ENCODE assay signal across 8 cellular contexts in the genomic region with DNA sequence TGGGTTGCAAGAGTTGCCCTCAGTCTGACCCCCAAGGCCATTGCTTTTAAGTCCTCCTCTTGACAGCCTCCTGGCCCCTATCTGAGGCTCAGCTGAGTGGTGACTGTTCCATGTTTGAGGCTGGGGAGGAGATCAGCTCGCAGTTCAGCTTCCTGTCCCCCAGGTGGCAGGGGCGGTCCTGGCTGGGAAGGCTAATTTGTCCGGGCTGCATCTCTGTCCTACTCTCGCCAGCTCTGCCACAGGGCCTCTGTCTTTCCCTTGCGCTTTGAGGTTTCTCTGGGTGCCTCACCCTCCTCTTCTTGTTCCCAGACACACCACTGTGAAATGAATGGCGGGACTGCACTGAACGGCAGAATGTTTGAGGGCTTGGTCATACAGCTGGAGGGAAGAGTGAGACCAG.
DNase-seq lines count a peak whose midpoint lies in the region; ATAC-seq and TF ChIP-seq lines count a peak whose summit lies in the region.

No MANE protein-coding gene starts in this region.

- POLR2A ChIA-PET in HEK293 (lab: Yijun Ruan, JAX) = interaction anchor here (1.1 kb wide), 1 partner anchor 47 kb away, joined by 5 read pairs; no protein-coding TSS in a partner anchor
- POLR2A ChIA-PET in CD8-positive, alpha-beta memory T cell (lab: Charles Lee) = no interaction called here
- POLR2A ChIA-PET in CD8-positive, alpha-beta T cell (lab: Charles Lee) = no interaction called here

- intact Hi-C loops in CD8-positive, alpha-beta T cell (cut with DNase I, micrococcal nuclease) = no loop called here

- H3K27ac ChIP-seq in HEK293 (ENCODE audit: extremely low read depth, low read depth, low read length) = no peak overlapping the region
- no peak overlapping the region for H3K27ac ChIP-seq in CD8-positive, alpha-beta memory T cell (ENCODE audit: low read depth, low read length)
- H3K27ac ChIP-seq in CD8-positive, alpha-beta T cell (ENCODE audit: low read depth, low read length) = no peak overlapping the region

- H3K27ac Mint-ChIP-seq in CD8-positive, alpha-beta memory T cell = peak overlapping the region in 1 of 8 donors; percentile 13
- no peak overlapping the region for H3K27ac Mint-ChIP-seq in CD8-positive, alpha-beta T cell

- H3K36me3 ChIP-seq in HEK293 (ENCODE audit: control insufficient read depth in 2 of 2, insufficient read depth in 1 of 2, low read length in 2 of 2) = no peaks in the 10 kb centered on the region
- no peaks in the 10 kb centered on the region for H3K36me3 ChIP-seq in CD8-positive, alpha-beta memory T cell (ENCODE audit: insufficient read depth, low read length)
- no peaks in the 10 kb centered on the region for H3K36me3 ChIP-seq in CD8-positive, alpha-beta T cell (ENCODE audit: insufficient read depth, low read length)

- no peaks in the 10 kb centered on the region for H3K9me3 Mint-ChIP-seq in CD8-positive, alpha-beta memory T cell
- H3K9me3 Mint-ChIP-seq in CD8-positive, alpha-beta T cell = no peaks in the 10 kb centered on the region

- H3K27me3 ChIP-seq in CD8-positive, alpha-beta memory T cell (ENCODE audit: insufficient read depth, low read length, poor library complexity, severe bottlenecking) = no peaks in the 10 kb centered on the region
- H3K27me3 ChIP-seq in CD8-positive, alpha-beta T cell (ENCODE audit: insufficient read depth, low read length) = no peaks in the 10 kb centered on the region

- TF ChIP-seq CTCF in HEK293 (tag by site-specific recombination; IDR thresholded peaks at IDR 0.05) (peak; percentile 84), epithelial cell of esophagus (IDR thresholded peaks at IDR 0.05; ENCODE audit: insufficient read depth, low read depth, low read length, missing control alignments) (peak; percentile 71)
- no peak for TF ChIP-seq CTCF in CD8-positive, alpha-beta T cell (IDR thresholded peaks at IDR 0.05)

- H3K36me3 Mint-ChIP-seq in CD8-positive, alpha-beta memory T cell = no peaks in the 10 kb centered on the region
- no peaks in the 10 kb centered on the region for H3K36me3 Mint-ChIP-seq in CD8-positive, alpha-beta T cell

- DNase-seq in COLO668 (lab: John Stamatoyannopoulos, UW; ENCODE audit: unreplicated experiment) (peak; percentile 82), NOMO-1 treated with dmso at 0.1 percent for 144 hours (lab: John Stamatoyannopoulos, UW; ENCODE audit: unreplicated experiment) (peak; percentile 7), epithelial cell of esophagus (ENCODE audit: low read depth) (peak; percentile 69), skeletal muscle cell (ENCODE audit: low read depth) (peak; percentile 18), NCI-H226 (no peak)
- DNase-seq in CD8-positive, alpha-beta memory T cell = no peak
- no peak for DNase-seq in CD8-positive, alpha-beta T cell

- H3K4me3 ChIP-seq in HEK293 (ENCODE audit: low read depth, low read length) (no peak overlapping the region), epithelial cell of esophagus (ENCODE audit: low read length) (no peak overlapping the region), skeletal muscle cell (ENCODE audit: low read depth, low read length) (no peak overlapping the region)
- no peak overlapping the region for H3K4me3 ChIP-seq in CD8-positive, alpha-beta memory T cell (ENCODE audit: low read length)
- H3K4me3 ChIP-seq in CD8-positive, alpha-beta T cell (ENCODE audit: low read depth, low read length) = no peak overlapping the region

- H3K9me3 ChIP-seq in HEK293 (ENCODE audit: control insufficient read depth, insufficient read depth, low read depth, low read length) = no peaks in the 10 kb centered on the region
- no peaks in the 10 kb centered on the region for H3K9me3 ChIP-seq in CD8-positive, alpha-beta memory T cell (ENCODE audit: low read length)
- H3K9me3 ChIP-seq in CD8-positive, alpha-beta T cell (ENCODE audit: low read length) = no peaks in the 10 kb centered on the region

- no peak overlapping the region for H3K4me3 Mint-ChIP-seq in CD8-positive, alpha-beta memory T cell
- no peak overlapping the region for H3K4me3 Mint-ChIP-seq in CD8-positive, alpha-beta T cell

- no peaks in the 10 kb centered on the region for H3K4me1 ChIP-seq in HEK293 (ENCODE audit: control insufficient read depth, insufficient read depth, low read length)
- H3K4me1 ChIP-seq in CD8-positive, alpha-beta memory T cell (ENCODE audit: insufficient read depth, low read length) = no peaks in the 10 kb centered on the region
- no peaks in the 10 kb centered on the region for H3K4me1 ChIP-seq in CD8-positive, alpha-beta T cell (ENCODE audit: insufficient read depth, low read length)

- CTCF ChIA-PET in HEK293 (lab: Yijun Ruan, JAX) = interaction anchor here (0.6 to 2.5 kb wide), 15 partner anchors 9 to 593 kb away, joined by 3 to 15 read pairs (median 4); a partner anchor contains a TSS
- CTCF ChIA-PET in CD8-positive, alpha-beta memory T cell (lab: Charles Lee) = no interaction called here
- CTCF ChIA-PET in CD8-positive, alpha-beta T cell (lab: Charles Lee) = no interaction called here

- H3K4me1 Mint-ChIP-seq in CD8-positive, alpha-beta memory T cell = no peaks in the 10 kb centered on the region
- H3K4me1 Mint-ChIP-seq in CD8-positive, alpha-beta T cell (ENCODE audit: low read depth) = no peaks in the 10 kb centered on the region

- H3K27me3 Mint-ChIP-seq in CD8-positive, alpha-beta memory T cell = no peaks in the 10 kb centered on the region
- peaks cover 9% of the 10 kb centered on the region for H3K27me3 Mint-ChIP-seq in CD8-positive, alpha-beta T cell (ENCODE audit: low read depth)

- ATAC-seq in CD8-positive, alpha-beta T cell = no peak

TF ChIP-seq in HEK293, 187 proteins besides CTCF, POLR2A, EP300 and RAD21 (continues in another document):
- no peak for TF ChIP-seq MZF1 (tag by site-specific recombination; IDR thresholded peaks at IDR 0.05; ENCODE audit: borderline replicate concordance)
- no peak for TF ChIP-seq ZNF473 (tag by site-specific recombination; IDR thresholded peaks at IDR 0.05)
- no peak for TF ChIP-seq ZNF561 (tag by site-specific recombination; IDR thresholded peaks at IDR 0.05; ENCODE audit: borderline replicate concordance)
- TF ChIP-seq KLF7 (tag by site-specific recombination; IDR thresholded peaks at IDR 0.05; ENCODE audit: borderline replicate concordance) = no peak
- no peak for TF ChIP-seq ZNF626 (tag by site-specific recombination; IDR thresholded peaks at IDR 0.05)
- no peak for TF ChIP-seq ZBTB48 (tag by site-specific recombination; IDR thresholded peaks at IDR 0.05)
- TF ChIP-seq ZNF391 (tag by site-specific recombination; IDR thresholded peaks at IDR 0.05; ENCODE audit: borderline replicate concordance, low read depth) = no peak
- TF ChIP-seq, protein P1, sequence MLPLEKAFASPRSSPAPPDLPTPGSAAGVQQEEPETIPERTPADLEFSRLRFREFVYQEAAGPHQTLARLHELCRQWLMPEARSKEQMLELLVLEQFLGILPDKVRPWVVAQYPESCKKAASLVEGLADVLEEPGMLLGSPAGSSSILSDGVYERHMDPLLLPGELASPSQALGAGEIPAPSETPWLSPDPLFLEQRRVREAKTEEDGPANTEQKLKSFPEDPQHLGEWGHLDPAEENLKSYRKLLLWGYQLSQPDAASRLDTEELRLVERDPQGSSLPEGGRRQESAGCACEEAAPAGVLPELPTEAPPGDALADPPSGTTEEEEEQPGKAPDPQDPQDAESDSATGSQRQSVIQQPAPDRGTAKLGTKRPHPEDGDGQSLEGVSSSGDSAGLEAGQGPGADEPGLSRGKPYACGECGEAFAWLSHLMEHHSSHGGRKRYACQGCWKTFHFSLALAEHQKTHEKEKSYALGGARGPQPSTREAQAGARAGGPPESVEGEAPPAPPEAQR (tag by site-specific recombination; IDR thresholded peaks at IDR 0.05) = no peak
- no peak for TF ChIP-seq ZNF335 (tag by site-specific recombination; conservative IDR thresholded peaks at IDR 0.05)
- TF ChIP-seq ZNF350 (tag by site-specific recombination; IDR thresholded peaks at IDR 0.05) = no peak
- TF ChIP-seq, protein P2, sequence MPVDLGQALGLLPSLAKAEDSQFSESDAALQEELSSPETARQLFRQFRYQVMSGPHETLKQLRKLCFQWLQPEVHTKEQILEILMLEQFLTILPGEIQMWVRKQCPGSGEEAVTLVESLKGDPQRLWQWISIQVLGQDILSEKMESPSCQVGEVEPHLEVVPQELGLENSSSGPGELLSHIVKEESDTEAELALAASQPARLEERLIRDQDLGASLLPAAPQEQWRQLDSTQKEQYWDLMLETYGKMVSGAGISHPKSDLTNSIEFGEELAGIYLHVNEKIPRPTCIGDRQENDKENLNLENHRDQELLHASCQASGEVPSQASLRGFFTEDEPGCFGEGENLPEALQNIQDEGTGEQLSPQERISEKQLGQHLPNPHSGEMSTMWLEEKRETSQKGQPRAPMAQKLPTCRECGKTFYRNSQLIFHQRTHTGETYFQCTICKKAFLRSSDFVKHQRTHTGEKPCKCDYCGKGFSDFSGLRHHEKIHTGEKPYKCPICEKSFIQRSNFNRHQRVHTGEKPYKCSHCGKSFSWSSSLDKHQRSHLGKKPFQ (tag by site-specific recombination; IDR thresholded peaks at IDR 0.05) = no peak
- TF ChIP-seq ZNF146 (tag by site-specific recombination; IDR thresholded peaks at IDR 0.05) = no peak
- no peak for TF ChIP-seq ZNF529 (tag by site-specific recombination; IDR thresholded peaks at IDR 0.05; ENCODE audit: insufficient replicate concordance)
- TF ChIP-seq ZNF768 (tag by site-specific recombination; IDR thresholded peaks at IDR 0.05) = no peak
- TF ChIP-seq, protein P3, sequence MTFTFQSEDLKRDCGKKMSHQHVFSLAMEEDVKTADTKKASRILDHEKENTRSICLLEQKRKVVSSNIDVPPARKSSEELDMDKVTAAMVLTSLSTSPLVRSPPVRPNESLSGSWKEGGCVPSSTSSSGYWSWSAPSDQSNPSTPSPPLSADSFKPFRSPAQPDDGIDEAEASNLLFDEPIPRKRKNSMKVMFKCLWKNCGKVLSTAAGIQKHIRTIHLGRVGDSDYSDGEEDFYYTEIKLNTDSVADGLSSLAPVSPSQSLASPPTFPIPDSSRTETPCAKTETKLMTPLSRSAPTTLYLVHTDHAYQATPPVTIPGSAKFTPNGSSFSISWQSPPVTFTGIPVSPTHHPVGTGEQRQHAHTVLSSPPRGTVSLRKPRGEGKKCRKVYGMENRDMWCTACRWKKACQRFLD (tag by site-specific recombination; IDR thresholded peaks at IDR 0.05) = no peak
- no peak for TF ChIP-seq ZNF792 (tag by site-specific recombination; IDR thresholded peaks at IDR 0.05)

Comparison
In these comparisons a context has a peak if more than half of its experiments do, and no peak if none do; other contexts are left out.
1. DNase-seq: peak in COLO668 (single experiment), NOMO-1 treated with dmso at 0.1 percent for 144 hours (single experiment), epithelial cell of esophagus (single experiment) and skeletal muscle cell (single experiment); none in NCI-H226 (single experiment), CD8-positive, alpha-beta memory T cell (0 of 5) and CD8-positive, alpha-beta T cell (0 of 7).